ENCODE assay signal across 1 cellular context in genomic region chr17:27569257-27569722, GRCh38.
A peak's percentile ranks its signal among the peaks of the same experiment; 100 is the strongest.
TF ChIP-seq lines count a peak whose summit lies in the region.

No MANE protein-coding gene starts in this region.

TF ChIP-seq in K562, 482 proteins besides CTCF, POLR2A, EP300 and RAD21 (continued from another document and continues in another):
- TF ChIP-seq ZBTB40 (IDR thresholded peaks at IDR 0.05) (no peak), ZBTB40 (CRISPR knock-in tag; IDR thresholded peaks at IDR 0.05) (no peak), MTF1 (CRISPR knock-in tag; IDR thresholded peaks at IDR 0.05; ENCODE audit: borderline replicate concordance) (no peak), SETDB1 (IDR thresholded peaks at IDR 0.05; ENCODE audit: low read length) (no peak), PREB (CRISPR knock-in tag; IDR thresholded peaks at IDR 0.05) (0 out of 2 replicates have a peak, but pooled peaks have one; percentile 21), ARID1B (IDR thresholded peaks at IDR 0.05) (peak; percentile 58), DMBX1 (CRISPR knock-in tag; IDR thresholded peaks at IDR 0.05; ENCODE audit: borderline replicate concordance) (peak; percentile 90), E2F6 (IDR thresholded peaks at IDR 0.05; ENCODE audit: borderline replicate concordance in 1 of 2, extremely low read depth in 1 of 2, insufficient read depth in 1 of 2, insufficient read length in 1 of 2, low read depth in 1 of 2, low read length in 1 of 2, poor library complexity in 1 of 2, severe bottlenecking in 1 of 2) (peak in 1 of 2 experiments; percentile 63), ATF4 (CRISPR knock-in tag; IDR thresholded peaks at IDR 0.05) (0 out of 2 replicates have a peak, but pooled peaks have one; percentile 27), MLLT1 (IDR thresholded peaks at IDR 0.05) (peak in 1 of 2 experiments; percentile 33; a peak in 1 of 4 replicates), CTCFL (IDR thresholded peaks at IDR 0.05; ENCODE audit: borderline replicate concordance, insufficient read depth, low read depth, low read length, poor library complexity, severe bottlenecking) (peak; percentile 83), BHLHE40 (IDR thresholded peaks at IDR 0.05; ENCODE audit: low read length) (peak; percentile 52; the same call in 1 of the 2 replicates), ZNF592 (IDR thresholded peaks at IDR 0.05) (peak; percentile 97), ZNF444 (CRISPR knock-in tag; IDR thresholded peaks at IDR 0.05) (peak; percentile 60; the same call in 1 of the 2 replicates), XRCC5 (IDR thresholded peaks at IDR 0.05; ENCODE audit: low read depth, low read length) (0 out of 2 replicates have a peak, but pooled peaks have one; percentile 39), XRCC4 (IDR thresholded peaks at IDR 0.05; ENCODE audit: extremely low read depth, insufficient read depth, insufficient read length) (no peak), FOXK2 (conservative IDR thresholded peaks at IDR 0.05 in 1 of 2, IDR thresholded peaks at IDR 0.05 in 1 of 2; ENCODE audit: low read depth in 2 of 2) (peak in 1 of 2 experiments; percentile 40; a peak in 1 of 4 replicates), ZNF311 (CRISPR knock-in tag; IDR thresholded peaks at IDR 0.05) (peak; percentile 77), ZNF766 (CRISPR knock-in tag; conservative IDR thresholded peaks at IDR 0.05) (0 out of 2 replicates have a peak, but pooled peaks have one; percentile 13), TBL1XR1 (IDR thresholded peaks at IDR 0.05; ENCODE audit: low read length in 2 of 2) (peak in 1 of 2 experiments; percentile 27; a peak in 1 of 4 replicates), NR2C2 (CRISPR knock-in tag; IDR thresholded peaks at IDR 0.05) (no peak), NR2C2 (tag; IDR thresholded peaks at IDR 0.05) (no peak), ZKSCAN8 (CRISPR knock-in tag; IDR thresholded peaks at IDR 0.05) (no peak), RCOR1 (IDR thresholded peaks at IDR 0.05; ENCODE audit: borderline replicate concordance in 1 of 2, low read depth in 2 of 2, low read length in 2 of 2) (peak; percentile 13 to 83; a peak in 2 of 4 replicates), ZBTB2 (IDR thresholded peaks at IDR 0.05) (peak; percentile 80), SMAD3 (CRISPR knock-in tag; conservative IDR thresholded peaks at IDR 0.05) (0 out of 2 replicates have a peak, but pooled peaks have one; percentile 57), ZNF561 (CRISPR knock-in tag; conservative IDR thresholded peaks at IDR 0.05) (no peak), HDGF (IDR thresholded peaks at IDR 0.05) (peak; percentile 77), ZNF384 (IDR thresholded peaks at IDR 0.05; ENCODE audit: low read depth, low read length) (peak; percentile 48), ZNF445 (CRISPR knock-in tag; IDR thresholded peaks at IDR 0.05; ENCODE audit: low read depth) (no peak), NR2C1 (IDR thresholded peaks at IDR 0.05) (no peak; the same call in 1 of the 2 replicates), NR2C1 (tag; IDR thresholded peaks at IDR 0.05) (0 out of 2 replicates have a peak, but pooled peaks have one; percentile 15), GATAD2A (IDR thresholded peaks at IDR 0.05) (peak; percentile 71; the same call in 1 of the 2 replicates), PRMT5 (CRISPR knock-in tag; IDR thresholded peaks at IDR 0.05) (no peak), CBX2 (IDR thresholded peaks at IDR 0.05; ENCODE audit: insufficient read depth, low read length, poor library complexity, severe bottlenecking) (no peak)
